In genomic region chr3:129494499-129494898, GRCh38 we compare ENCODE assay signal across 17 cellular contexts. TPM values are rescaled to one million over a fixed set of nuclear protein-coding genes. Genes with fewer than 3 reads are reported as not detected.
DNase-seq lines count a peak whose midpoint lies in the region; ATAC-seq, FAIRE-seq and TF ChIP-seq lines count a peak whose summit lies in the region.
"Not testable (repeated sequence)": the region's sequence is repeated elsewhere in the genome, so short reads cannot be mapped to it uniquely, and the experiment has no call there.
"Had no signal": no experiment of that assay in that cellular context is flagged by ENCODE, and none has a peak within 500 bp of the region (broad histone marks: within the 10 kb centered on the region; RNA-seq: fewer than 3 reads in every experiment).

No MANE protein-coding gene starts in this region.

- peak overlapping the region; percentile 62 to 88 (median 76) for H3K27ac ChIP-seq in heart left ventricle
- peak overlapping the region; percentile 66 to 69 for H3K27ac ChIP-seq in lung (ENCODE audit: low read depth in 1 of 2, low read length in 1 of 2)
- peak overlapping the region; percentile 82 for H3K27ac ChIP-seq in subcutaneous abdominal adipose tissue (ENCODE audit: low read depth, low read length)

- H3K4me3 ChIP-seq in heart left ventricle; lung; subcutaneous abdominal adipose tissue (ENCODE audit: low read depth in 1 of 5, low read length in 5 of 5): not testable (repeated sequence)

- TF ChIP-seq POLR2A in heart left ventricle (IDR thresholded peaks at IDR 0.05): not testable (repeated sequence)

- not testable (repeated sequence) for H3K9ac ChIP-seq in subcutaneous abdominal adipose tissue (ENCODE audit: low read length in 5 of 5)

- intact Hi-C loops in heart left ventricle (cut with DNase I): loop anchor here (5.0 kb wide), 7 partner anchors 68 to 438 kb away; partner anchors contain the start of gene PLXND1 (in 6 of the 10)

- 58 to 69% (median 59%) methylated on average over 5 of the region's 5 CpGs for WGBS in heart left ventricle, 4 donors
- 53 to 74% methylated on average over 5 of the region's 5 CpGs for WGBS in lung, 2 donors

- not testable (repeated sequence) for TF ChIP-seq CTCF in heart left ventricle (IDR thresholded peaks at IDR 0.05); lung (IDR thresholded peaks at IDR 0.05; ENCODE audit: control extremely low read depth, extremely low read depth); progenitor cell of endocrine pancreas (IDR thresholded peaks at IDR 0.05; ENCODE audit: unreplicated experiment)

- H3K4me1 ChIP-seq in heart left ventricle: peaks cover 9 to 72% (median 36%) of the 10 kb centered on the region in 12 donors
- peaks cover 4 to 18% of the 10 kb centered on the region in 2 donors for H3K4me1 ChIP-seq in lung (ENCODE audit: control insufficient read depth in 2 of 2, insufficient read depth in 2 of 2, low read length in 2 of 2)
- peaks cover 9 to 53% (median 18%) of the 10 kb centered on the region in 5 donors for H3K4me1 ChIP-seq in subcutaneous abdominal adipose tissue (ENCODE audit: control insufficient read depth in 5 of 5, insufficient read depth in 5 of 5, low read length in 5 of 5)

- H3K27me3 ChIP-seq in heart left ventricle; lung (ENCODE audit: control insufficient read depth, insufficient read depth); subcutaneous abdominal adipose tissue (ENCODE audit: control insufficient read depth in 5 of 5, insufficient read depth in 4 of 5, low read length in 5 of 5): not testable (repeated sequence)

- H3K36me3 ChIP-seq in heart left ventricle: peaks cover 0 to 41% (median 2%) of the 10 kb centered on the region in 9 donors
- not testable (repeated sequence) for H3K36me3 ChIP-seq in lung (ENCODE audit: control insufficient read depth in 2 of 2, insufficient read depth in 2 of 2, low read length in 2 of 2)
- peaks cover 3 to 29% (median 14%) of the 10 kb centered on the region in 5 donors for H3K36me3 ChIP-seq in subcutaneous abdominal adipose tissue (ENCODE audit: control insufficient read depth in 5 of 5, insufficient read depth in 5 of 5, low read length in 5 of 5)

- not testable (repeated sequence) for H3K27me3 Mint-ChIP-seq in activated T-helper 17 cell treated with anti-CD3 and anti-CD28 coated beads, Interleukin-2, amount 50 U/mL, for 72 hours; progenitor cell of endocrine pancreas

- FAIRE-seq in HTR-8/SVneo (lab: Jason Lieb, UNC): peak; percentile 13

- peak overlapping the region; percentile 8 for H3K27ac Mint-ChIP-seq in activated T-helper 17 cell treated with anti-CD3 and anti-CD28 coated beads, Interleukin-2, amount 50 U/mL, for 72 hours
- peak overlapping the region; percentile 67 for H3K27ac Mint-ChIP-seq in progenitor cell of endocrine pancreas

- not testable (repeated sequence) for H3K9me3 ChIP-seq in heart left ventricle; lung (ENCODE audit: control insufficient read depth in 2 of 2, insufficient read depth in 1 of 2, low read length in 1 of 2); subcutaneous abdominal adipose tissue (ENCODE audit: control insufficient read depth in 5 of 5, low read length in 5 of 5)

- peaks cover 22% of the 10 kb centered on the region for H3K36me3 Mint-ChIP-seq in activated T-helper 17 cell treated with anti-CD3 and anti-CD28 coated beads, Interleukin-2, amount 50 U/mL, for 72 hours (ENCODE audit: low read depth)
- peaks cover 18% of the 10 kb centered on the region for H3K36me3 Mint-ChIP-seq in progenitor cell of endocrine pancreas (ENCODE audit: insufficient read depth)

- not testable (repeated sequence) for H3K4me1 Mint-ChIP-seq in activated T-helper 17 cell treated with anti-CD3 and anti-CD28 coated beads, Interleukin-2, amount 50 U/mL, for 72 hours
- peaks cover 22% of the 10 kb centered on the region for H3K4me1 Mint-ChIP-seq in progenitor cell of endocrine pancreas (ENCODE audit: low read depth)

- ATAC-seq in activated T-helper 17 cell treated with anti-CD3 and anti-CD28 coated beads, Interleukin-2, amount 50 U/mL, for 72 hours (replicated peaks); heart left ventricle; lung (ENCODE audit: insufficient read depth, low FRiP score): not testable (repeated sequence)

- H3K9me3 Mint-ChIP-seq in activated T-helper 17 cell treated with anti-CD3 and anti-CD28 coated beads, Interleukin-2, amount 50 U/mL, for 72 hours; progenitor cell of endocrine pancreas (ENCODE audit: low read depth): not testable (repeated sequence)

- H3K4me3 Mint-ChIP-seq in activated T-helper 17 cell treated with anti-CD3 and anti-CD28 coated beads, Interleukin-2, amount 50 U/mL, for 72 hours; progenitor cell of endocrine pancreas (ENCODE audit: low read depth): not testable (repeated sequence)

- DNase-seq in HTR-8/SVneo (ENCODE audit: insufficient read length, low spot score); heart left ventricle; lung (ENCODE audit: low spot score); progenitor cell of endocrine pancreas (ENCODE audit: low spot score, unreplicated experiment): not testable (repeated sequence)
- DNase-seq in dermis blood vessel endothelial cell: peak; percentile 36

RNA-seq across cellular contexts. Expression of gene RHO, which starts 33.9 kb away (rescaled TPM):
- total RNA-seq in activated T-helper 17 cell treated with anti-CD3 and anti-CD28 coated beads, Interleukin-2, amount 50 U/mL, for 72 hours: not detected
- total RNA-seq in dermis blood vessel endothelial cell (not detected in 2 replicates), heart left ventricle (not detected), lung (not detected), progenitor cell of endocrine pancreas (0.10 TPM in 1 of 2 replicates, not detected in the other)
- polyA plus RNA-seq in heart left ventricle (under 1 TPM in 1 of 2 donors, not detected in 1; 0.08 TPM), lung (under 1 TPM in 1 of 2 donors, not detected in 1; 0.01 TPM)
- total RNA-seq: activated CD4-positive, alpha-beta T cell treated with anti-CD3 and anti-CD28 coated beads, Interleukin-2, amount 10 ng/mL, durations not matched to agents 24 days and 14 days; activated T-cell treated with anti-CD3 and anti-CD28 coated beads, Interleukin-2, amount 50 U/mL, for 4 hours; cardiac septum; CD4-positive, alpha-beta memory T cell; frontal cortex; HT-29; mammary epithelial cell; myocyte; right lobe of liver had no signal
- polyA plus RNA-seq: CD4-positive, alpha-beta memory T cell; mammary epithelial cell had no signal

RNA-seq across cellular contexts. Expression of gene H1-8, which starts 48.5 kb away (rescaled TPM):
- total RNA-seq in activated T-helper 17 cell treated with anti-CD3 and anti-CD28 coated beads, Interleukin-2, amount 50 U/mL, for 72 hours: not detected
- not detected in 2 replicates for total RNA-seq in dermis blood vessel endothelial cell
- total RNA-seq in heart left ventricle: not detected
- not detected for polyA plus RNA-seq in heart left ventricle
- not detected for total RNA-seq in lung
- polyA plus RNA-seq in lung: not detected
- total RNA-seq in progenitor cell of endocrine pancreas: not detected in 2 replicates
- total RNA-seq: activated CD4-positive, alpha-beta T cell treated with anti-CD3 and anti-CD28 coated beads, Interleukin-2, amount 10 ng/mL, durations not matched to agents 24 days and 14 days; activated T-cell treated with anti-CD3 and anti-CD28 coated beads, Interleukin-2, amount 50 U/mL, for 4 hours; cardiac septum; CD4-positive, alpha-beta memory T cell; dorsolateral prefrontal cortex; frontal cortex; HT-29; mammary epithelial cell; myocyte; right lobe of liver had no signal
- polyA plus RNA-seq: CD4-positive, alpha-beta memory T cell; mammary epithelial cell had no signal

RNA-seq across cellular contexts. Expression of gene IFT122, which starts 54.5 kb away (rescaled TPM):
- total RNA-seq in activated T-helper 17 cell treated with anti-CD3 and anti-CD28 coated beads, Interleukin-2, amount 50 U/mL, for 72 hours: 10 to 100 TPM; 19.3 to 33.4 TPM
- total RNA-seq in dermis blood vessel endothelial cell (28.4 and 43.5 TPM in 2 replicates), heart left ventricle (10 to 100 TPM; 13.1 to 34.2 (median 16.6) TPM), lung (10 to 100 TPM; 49.1 to 65.7 TPM), progenitor cell of endocrine pancreas (69.6 and 75.6 TPM in 2 replicates)
- polyA plus RNA-seq in heart left ventricle (10 to 100 TPM in 1 of 2 donors, 1 to 10 TPM in 1; 7.2 to 25.2 TPM), lung (10 to 100 TPM; 11.0 to 14.3 TPM)

RNA-seq across cellular contexts. Expression of gene MBD4, which starts 54.8 kb away (rescaled TPM):
- 10 to 100 TPM; 38.4 to 44.4 TPM for total RNA-seq in activated T-helper 17 cell treated with anti-CD3 and anti-CD28 coated beads, Interleukin-2, amount 50 U/mL, for 72 hours
- total RNA-seq in dermis blood vessel endothelial cell: 26.4 and 30.4 TPM in 2 replicates
- 10 to 100 TPM; 13.0 to 26.7 (median 20.6) TPM for total RNA-seq in heart left ventricle
- 10 to 100 TPM; 10.8 to 42.3 TPM for polyA plus RNA-seq in heart left ventricle
- total RNA-seq in lung: 10 to 100 TPM; 43.5 to 49.8 TPM
- 10 to 100 TPM; 16.7 to 29.0 TPM for polyA plus RNA-seq in lung
- 32.5 and 37.1 TPM in 2 replicates for total RNA-seq in progenitor cell of endocrine pancreas
